Comparison of ENCODE assay signal across 28 cellular contexts in the genomic region with DNA sequence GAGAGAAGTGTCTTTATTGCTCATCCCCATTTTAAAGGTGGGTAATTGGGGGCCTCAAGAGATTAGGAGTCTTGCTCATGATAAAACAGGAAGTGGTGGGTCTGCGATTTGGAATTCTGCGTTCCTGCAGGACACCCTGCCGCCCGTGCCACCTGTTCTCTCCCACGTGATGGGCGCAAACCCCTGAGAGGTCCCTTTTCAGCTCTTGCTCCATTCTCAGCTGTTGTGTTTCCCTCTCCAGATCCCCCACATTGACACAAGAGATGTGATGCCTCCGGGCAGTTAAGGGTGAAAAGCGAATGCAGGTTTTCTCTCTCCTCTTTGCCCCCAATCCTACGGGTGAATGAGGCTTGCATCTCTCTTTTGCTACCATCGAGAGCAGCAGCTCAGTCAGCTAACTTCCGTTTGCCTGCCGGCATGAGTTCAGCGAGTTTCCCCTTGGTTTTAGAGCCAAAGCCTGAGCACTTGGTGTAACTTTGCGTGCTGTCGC. TPM values are rescaled to one million over a fixed set of nuclear protein-coding genes. Genes with fewer than 3 reads are reported as not detected.
DNase-seq lines count a peak whose midpoint lies in the region; ATAC-seq, FAIRE-seq and TF ChIP-seq lines count a peak whose summit lies in the region.
"Had no signal": no experiment of that assay in that cellular context is flagged by ENCODE, and none has a peak within 500 bp of the region (broad histone marks: within the 10 kb centered on the region; RNA-seq: fewer than 3 reads in every experiment).

No MANE protein-coding gene starts in this region.

- WGBS in K562 (ENCODE audit: insufficient coverage, low coverage, missing lambda C conversion rate): 1% methylated on average over 15 of the region's 15 CpGs
- 92 to 95% methylated on average over 11 to 15 of the region's 15 CpGs for WGBS in esophagus squamous epithelium, 2 donors

- no peaks in the 10 kb centered on the region; the same call in 1 of the 2 replicates for H4K20me1 ChIP-seq in K562 (replicated peaks; ENCODE audit: control insufficient read depth, insufficient read depth, low read length)
- H4K20me1 ChIP-seq: BLaER1 treated with 17β-estradiol and CSF1 and Interleukin-3, amounts not matched to agents 10 nM and 100 nM had no signal

- no peak overlapping the region for H3K27ac ChIP-seq in left ventricle myocardium inferior (replicated peaks)
- no peak overlapping the region for H3K27ac ChIP-seq in K562 (ENCODE audit: extremely low read depth, low read depth, low read length)
- H3K27ac ChIP-seq in upper lobe of right lung: no peak overlapping the region
- H3K27ac ChIP-seq in esophagus squamous epithelium: no peak overlapping the region
- H3K27ac ChIP-seq: A549; BLaER1 treated with 17β-estradiol and CSF1 and Interleukin-3, amounts not matched to agents 10 nM and 100 nM; GM23248 had no signal

- H3K9me1 ChIP-seq in K562 (ENCODE audit: control insufficient read depth, insufficient read depth, low read length): no peaks in the 10 kb centered on the region

- H3K27me3 ChIP-seq in left ventricle myocardium inferior (ENCODE audit: low read depth): no peaks in the 10 kb centered on the region
- H3K27me3 ChIP-seq in K562 (ENCODE audit: control insufficient read depth in 2 of 2, insufficient read depth in 2 of 2, low read length in 2 of 2): peaks cover 50 to 76% of the 10 kb centered on the region in 2 experiments
- no peaks in the 10 kb centered on the region for H3K27me3 ChIP-seq in upper lobe of right lung
- no peaks in the 10 kb centered on the region for H3K27me3 ChIP-seq in esophagus squamous epithelium
- H3K27me3 ChIP-seq: BE2C had no signal

- H3K4me3 Mint-ChIP-seq in nephron progenitor cell: no peak overlapping the region
- H3K4me3 Mint-ChIP-seq: CD14-positive monocyte; CD4-positive, alpha-beta T cell; CD8-positive, alpha-beta memory T cell; H9 had no signal

- no peaks in the 10 kb centered on the region for H3K27me3 Mint-ChIP-seq in nephron progenitor cell (ENCODE audit: low read depth, poor library complexity)
- H3K27me3 Mint-ChIP-seq: CD4-positive, alpha-beta T cell had no signal

- peaks cover 15% of the 10 kb centered on the region for H3K9me3 Mint-ChIP-seq in nephron progenitor cell
- H3K9me3 Mint-ChIP-seq: CD4-positive, alpha-beta T cell had no signal

- peak; percentile 9 for DNase-seq in cardiac septum (ENCODE audit: low spot score)
- DNase-seq in left ventricle myocardium inferior: no peak
- DNase-seq in K562 (ENCODE audit: extremely low read depth in 1 of 4, low spot score in 3 of 4): no peak
- DNase-seq in nephron progenitor cell: no peak
- peak; percentile 18 for DNase-seq in upper lobe of right lung
- no peak for DNase-seq in esophagus squamous epithelium (lab: John Stamatoyannopoulos, UW)
- DNase-seq in kidney tubule cell (ENCODE audit: low spot score): no peak
- DNase-seq in activated naive CD4-positive, alpha-beta T cell treated with Interleukin-2 at 50 U/mL for 16 hours: no peak
- DNase-seq: 8988T; ACHN; AML-193; BE2C; CD4-positive, alpha-beta T cell; CD8-positive, alpha-beta memory T cell; DMS 273 treated with DMSO at 0.1 percent for 48 hours; DMS79; EL; GF-D8; GM23248; H9 had no signal

- peak overlapping the region; percentile 93 for H3K27ac Mint-ChIP-seq in nephron progenitor cell
- H3K27ac Mint-ChIP-seq: CD14-positive monocyte; CD4-positive, alpha-beta T cell; CD8-positive, alpha-beta memory T cell; H9 had no signal

- H3K36me3 ChIP-seq in left ventricle myocardium inferior (no peaks in the 10 kb centered on the region), K562 (ENCODE audit: control insufficient read depth, insufficient read depth, low read length) (no peaks in the 10 kb centered on the region), upper lobe of right lung (no peaks in the 10 kb centered on the region), esophagus squamous epithelium (no peaks in the 10 kb centered on the region)
- H3K36me3 ChIP-seq: BE2C had no signal

- peaks cover 65% of the 10 kb centered on the region for H3K4me1 Mint-ChIP-seq in nephron progenitor cell
- H3K4me1 Mint-ChIP-seq: CD14-positive monocyte; CD8-positive, alpha-beta memory T cell had no signal

- H3K4me3 ChIP-seq in left ventricle myocardium inferior: no peak overlapping the region
- no peak overlapping the region for H3K4me3 ChIP-seq in K562
- no peak overlapping the region for H3K4me3 ChIP-seq in upper lobe of right lung
- H3K4me3 ChIP-seq in esophagus squamous epithelium: no peak overlapping the region
- H3K4me3 ChIP-seq: A549; BLaER1 treated with 17β-estradiol and CSF1 and Interleukin-3, amounts not matched to agents 10 nM and 100 nM; GM23248 had no signal

- TF ChIP-seq RAD21 in K562 (CRISPR knock-in tag; conservative IDR thresholded peaks at IDR 0.05 in 1 of 2, IDR thresholded peaks at IDR 0.05 in 1 of 2): no peak

- peak; percentile 44 for FAIRE-seq in K562 (lab: Jason Lieb, UNC)
- FAIRE-seq: A549, D721Med, GM12891, GM18507, GM19239 had no signal

- peaks cover 27% of the 10 kb centered on the region for H3K36me3 Mint-ChIP-seq in nephron progenitor cell (ENCODE audit: low read depth)
- H3K36me3 Mint-ChIP-seq: CD14-positive monocyte; CD8-positive, alpha-beta memory T cell had no signal

- H3K9me3 ChIP-seq in left ventricle myocardium inferior (replicated peaks) (peaks cover 9% of the 10 kb centered on the region), K562 (replicated peaks; ENCODE audit: control insufficient read depth, insufficient read depth, low read depth, low read length) (peaks cover under 1% of the 10 kb centered on the region; the same call in 1 of the 2 replicates), upper lobe of right lung (peaks cover 4% of the 10 kb centered on the region), esophagus squamous epithelium (peaks cover 0 to 14% (median 7%) of the 10 kb centered on the region in 3 donors)

- H3K9ac ChIP-seq in K562 (ENCODE audit: insufficient read depth in 1 of 2, low read depth in 2 of 2, low read length in 2 of 2): no peak overlapping the region
- H3K9ac ChIP-seq: BLaER1 treated with 17β-estradiol and CSF1 and Interleukin-3, amounts not matched to agents 10 nM and 100 nM; GM23248 had no signal

- H3K79me2 ChIP-seq in K562 (ENCODE audit: control insufficient read depth, insufficient read depth, low read length): no peaks in the 10 kb centered on the region

- CTCF ChIA-PET in K562 (lab: Yijun Ruan, JAX; ENCODE audit: low intra/inter-chr PET ratio): no interaction called here

- no peak for TF ChIP-seq EP300 in K562 (IDR thresholded peaks at IDR 0.05; ENCODE audit: low read length)

- no TSS peak for BruUV-seq in K562 (replicated peaks; lab: Mats Ljungman, UMichigan)

- intact Hi-C loops in cardiac septum (cut with DNase I) (no loop called here), left ventricle myocardium inferior (cut with micrococcal nuclease) (no loop called here), K562 (cut with micrococcal nuclease) (no loop called here), upper lobe of right lung (cut with DNase I) (no loop called here), esophagus squamous epithelium (cut with DNase I) (no loop called here)

- POLR2A ChIA-PET in K562 (lab: Yijun Ruan, JAX): interaction anchor here (0.7 kb wide), 1 partner anchor 49 kb away, joined by 3 read pairs; no protein-coding TSS in a partner anchor

- TF ChIP-seq CTCF in left ventricle myocardium inferior (IDR thresholded peaks at IDR 0.05; ENCODE audit: borderline replicate concordance) (no peak), K562 (IDR thresholded peaks at IDR 0.05 in 2 of 3, conservative IDR thresholded peaks at IDR 0.05 in 1 of 3; ENCODE audit: insufficient read depth in 2 of 3, low read depth in 1 of 3, low read length in 3 of 3) (no peak), nephron progenitor cell (IDR thresholded peaks at IDR 0.05) (no peak), upper lobe of right lung (IDR thresholded peaks at IDR 0.05) (no peak), esophagus squamous epithelium (IDR thresholded peaks at IDR 0.05) (no peak)

- in situ Hi-C loops in K562 (cut with MboI): no loop called here

- TF ChIP-seq POLR2A in K562 (conservative IDR thresholded peaks at IDR 0.05) (no peak), esophagus squamous epithelium (IDR thresholded peaks at IDR 0.05) (no peak)

- H3K4me2 ChIP-seq in K562 (ENCODE audit: insufficient read depth, low read length): no peak overlapping the region
- H3K4me2 ChIP-seq: A549; BLaER1 treated with 17β-estradiol and CSF1 and Interleukin-3, amounts not matched to agents 10 nM and 100 nM had no signal

- no peak for ATAC-seq in K562
- no peak for ATAC-seq in upper lobe of right lung
- ATAC-seq: A549, HCT116 had no signal

- H2AFZ ChIP-seq in K562 (ENCODE audit: low read depth, low read length): no peak overlapping the region
- H2AFZ ChIP-seq: GM23248 had no signal

- H3K4me1 ChIP-seq in left ventricle myocardium inferior (no peaks in the 10 kb centered on the region), K562 (replicated peaks in 1 of 2; ENCODE audit: control insufficient read depth in 2 of 2, insufficient read depth in 2 of 2, low read length in 2 of 2) (no peaks in the 10 kb centered on the region), upper lobe of right lung (no peaks in the 10 kb centered on the region), esophagus squamous epithelium (no peaks in the 10 kb centered on the region)
- H3K4me1 ChIP-seq: A549 had no signal

TF ChIP-seq in K562, 482 proteins besides CTCF, POLR2A, EP300 and RAD21 (continues in another document):
- no peak for TF ChIP-seq ZNF764 (CRISPR knock-in tag; IDR thresholded peaks at IDR 0.05; ENCODE audit: low read depth)

RNA-seq across cellular contexts. Expression of gene KIF26B, which starts 57.5 kb away (rescaled TPM):
- total RNA-seq in cardiac septum (1.1 TPM), left ventricle myocardium inferior (3.5 TPM), K562 (2014; rRNA removed) (not detected in 2 replicates), K562 (2014; rRNA removed; fragmentation: Illumina TruSeq; extraction: Trizol) (not detected in 2 replicates), K562 (2015; rRNA removed; fragmentation: Illumina TruSeq; extraction: Trizol) (not detected in 2 replicates), K562 (2021) (0.02 and 0.07 TPM in 2 replicates), upper lobe of right lung (3.4 TPM), esophagus squamous epithelium (1 to 10 TPM in 2 of 4 donors, under 1 TPM in 2; 0.23 to 2.7 (median 1.0) TPM)
- total RNA-seq in K562 (2011; cell fraction: chromatin; rRNA removed; ENCODE audit: low replicate concordance): not detected in 2 replicates
- not detected in 2 replicates for total RNA-seq in K562 (2011; cell fraction: nucleolus; rRNA removed)
- not detected in 2 replicates for total RNA-seq in K562 (2011; cell fraction: nucleoplasm; rRNA removed)
- polyA plus RNA-seq in K562 (2011; rRNA removed) (not detected in 2 replicates), K562 (2014; fragmentation: Illumina TruSeq; extraction: Trizol) (not detected in 2 replicates), K562 (2014; fragmentation: Nextera tagmentation; extraction: Ambion mirVana) (under 1 TPM; 0.03 to 0.08 TPM), K562 (2014; rRNA removed) (not detected in 2 replicates)
- under 0.01 TPM in 1 of 2 replicates, not detected in the other for polyA plus RNA-seq in K562 (2011; cell fraction: cytosol; rRNA removed)
- polyA plus RNA-seq in K562 (2011; cell fraction: nucleus; rRNA removed): 0.01 and 0.03 TPM in 2 replicates
- polyA plus RNA-seq in K562 (2012): 0.18 and 0.36 TPM in 2 replicates
- not detected in 2 replicates for polyA minus RNA-seq in K562 (2011; rRNA and poly(A)+ RNA removed)
- not detected in 2 replicates for polyA minus RNA-seq in K562 (2011; cell fraction: cytosol; rRNA and poly(A)+ RNA removed)
- 0.13 TPM in 1 of 2 replicates, not detected in the other for polyA minus RNA-seq in K562 (2011; cell fraction: nucleus; rRNA and poly(A)+ RNA removed)
- polyA plus RNA-seq: CD8-positive, alpha-beta memory T cell had no signal

Comparison
In these comparisons a context has a peak if more than half of its experiments do, and no peak if none do; other contexts are left out.
1. DNase-seq: peak in cardiac septum (single experiment) and upper lobe of right lung (single experiment); none in left ventricle myocardium inferior (single experiment), K562 (0 of 4), nephron progenitor cell (single experiment), esophagus squamous epithelium (single experiment), kidney tubule cell (single experiment) and activated naive CD4-positive, alpha-beta T cell treated with Interleukin-2 at 50 U/mL for 16 hours (single experiment).